Comparison of ENCODE assay signal across 1 cellular context in the genomic region with DNA sequence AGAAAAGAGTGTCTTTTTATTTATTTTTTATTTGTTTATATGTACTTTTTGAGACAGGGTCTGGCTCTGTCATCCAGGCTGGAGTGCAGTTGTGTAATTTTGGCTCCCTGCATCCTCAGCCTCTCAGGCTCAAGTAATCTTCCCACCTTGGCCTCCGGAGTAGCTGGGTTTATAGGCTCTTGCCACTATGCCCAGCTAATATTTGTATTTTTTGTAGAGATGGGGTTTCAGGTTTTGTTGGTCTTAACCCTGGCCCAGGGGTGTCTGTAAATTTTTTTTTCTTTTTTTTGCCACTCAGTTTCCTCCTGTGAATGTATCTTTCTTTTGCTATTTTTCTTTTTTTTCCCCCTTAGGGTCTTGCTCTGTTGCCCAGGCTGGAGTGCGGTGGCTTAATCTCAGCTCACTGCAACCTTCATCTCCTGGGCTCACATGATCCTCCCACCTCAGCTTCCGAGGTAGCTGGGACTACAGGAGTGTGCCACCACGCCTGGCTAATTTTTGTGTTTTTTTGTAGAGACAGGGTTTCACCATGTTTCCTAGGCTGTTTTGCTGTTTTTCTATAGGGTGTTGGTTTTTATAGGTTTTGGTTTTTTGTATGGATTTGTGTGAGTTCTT.
TF ChIP-seq lines count a peak whose summit lies in the region.

No MANE protein-coding gene starts in this region.

TF ChIP-seq in GM23338, 12 proteins besides CTCF, POLR2A, EP300 and RAD21 (continued from another document):
- TF ChIP-seq, protein P1, sequence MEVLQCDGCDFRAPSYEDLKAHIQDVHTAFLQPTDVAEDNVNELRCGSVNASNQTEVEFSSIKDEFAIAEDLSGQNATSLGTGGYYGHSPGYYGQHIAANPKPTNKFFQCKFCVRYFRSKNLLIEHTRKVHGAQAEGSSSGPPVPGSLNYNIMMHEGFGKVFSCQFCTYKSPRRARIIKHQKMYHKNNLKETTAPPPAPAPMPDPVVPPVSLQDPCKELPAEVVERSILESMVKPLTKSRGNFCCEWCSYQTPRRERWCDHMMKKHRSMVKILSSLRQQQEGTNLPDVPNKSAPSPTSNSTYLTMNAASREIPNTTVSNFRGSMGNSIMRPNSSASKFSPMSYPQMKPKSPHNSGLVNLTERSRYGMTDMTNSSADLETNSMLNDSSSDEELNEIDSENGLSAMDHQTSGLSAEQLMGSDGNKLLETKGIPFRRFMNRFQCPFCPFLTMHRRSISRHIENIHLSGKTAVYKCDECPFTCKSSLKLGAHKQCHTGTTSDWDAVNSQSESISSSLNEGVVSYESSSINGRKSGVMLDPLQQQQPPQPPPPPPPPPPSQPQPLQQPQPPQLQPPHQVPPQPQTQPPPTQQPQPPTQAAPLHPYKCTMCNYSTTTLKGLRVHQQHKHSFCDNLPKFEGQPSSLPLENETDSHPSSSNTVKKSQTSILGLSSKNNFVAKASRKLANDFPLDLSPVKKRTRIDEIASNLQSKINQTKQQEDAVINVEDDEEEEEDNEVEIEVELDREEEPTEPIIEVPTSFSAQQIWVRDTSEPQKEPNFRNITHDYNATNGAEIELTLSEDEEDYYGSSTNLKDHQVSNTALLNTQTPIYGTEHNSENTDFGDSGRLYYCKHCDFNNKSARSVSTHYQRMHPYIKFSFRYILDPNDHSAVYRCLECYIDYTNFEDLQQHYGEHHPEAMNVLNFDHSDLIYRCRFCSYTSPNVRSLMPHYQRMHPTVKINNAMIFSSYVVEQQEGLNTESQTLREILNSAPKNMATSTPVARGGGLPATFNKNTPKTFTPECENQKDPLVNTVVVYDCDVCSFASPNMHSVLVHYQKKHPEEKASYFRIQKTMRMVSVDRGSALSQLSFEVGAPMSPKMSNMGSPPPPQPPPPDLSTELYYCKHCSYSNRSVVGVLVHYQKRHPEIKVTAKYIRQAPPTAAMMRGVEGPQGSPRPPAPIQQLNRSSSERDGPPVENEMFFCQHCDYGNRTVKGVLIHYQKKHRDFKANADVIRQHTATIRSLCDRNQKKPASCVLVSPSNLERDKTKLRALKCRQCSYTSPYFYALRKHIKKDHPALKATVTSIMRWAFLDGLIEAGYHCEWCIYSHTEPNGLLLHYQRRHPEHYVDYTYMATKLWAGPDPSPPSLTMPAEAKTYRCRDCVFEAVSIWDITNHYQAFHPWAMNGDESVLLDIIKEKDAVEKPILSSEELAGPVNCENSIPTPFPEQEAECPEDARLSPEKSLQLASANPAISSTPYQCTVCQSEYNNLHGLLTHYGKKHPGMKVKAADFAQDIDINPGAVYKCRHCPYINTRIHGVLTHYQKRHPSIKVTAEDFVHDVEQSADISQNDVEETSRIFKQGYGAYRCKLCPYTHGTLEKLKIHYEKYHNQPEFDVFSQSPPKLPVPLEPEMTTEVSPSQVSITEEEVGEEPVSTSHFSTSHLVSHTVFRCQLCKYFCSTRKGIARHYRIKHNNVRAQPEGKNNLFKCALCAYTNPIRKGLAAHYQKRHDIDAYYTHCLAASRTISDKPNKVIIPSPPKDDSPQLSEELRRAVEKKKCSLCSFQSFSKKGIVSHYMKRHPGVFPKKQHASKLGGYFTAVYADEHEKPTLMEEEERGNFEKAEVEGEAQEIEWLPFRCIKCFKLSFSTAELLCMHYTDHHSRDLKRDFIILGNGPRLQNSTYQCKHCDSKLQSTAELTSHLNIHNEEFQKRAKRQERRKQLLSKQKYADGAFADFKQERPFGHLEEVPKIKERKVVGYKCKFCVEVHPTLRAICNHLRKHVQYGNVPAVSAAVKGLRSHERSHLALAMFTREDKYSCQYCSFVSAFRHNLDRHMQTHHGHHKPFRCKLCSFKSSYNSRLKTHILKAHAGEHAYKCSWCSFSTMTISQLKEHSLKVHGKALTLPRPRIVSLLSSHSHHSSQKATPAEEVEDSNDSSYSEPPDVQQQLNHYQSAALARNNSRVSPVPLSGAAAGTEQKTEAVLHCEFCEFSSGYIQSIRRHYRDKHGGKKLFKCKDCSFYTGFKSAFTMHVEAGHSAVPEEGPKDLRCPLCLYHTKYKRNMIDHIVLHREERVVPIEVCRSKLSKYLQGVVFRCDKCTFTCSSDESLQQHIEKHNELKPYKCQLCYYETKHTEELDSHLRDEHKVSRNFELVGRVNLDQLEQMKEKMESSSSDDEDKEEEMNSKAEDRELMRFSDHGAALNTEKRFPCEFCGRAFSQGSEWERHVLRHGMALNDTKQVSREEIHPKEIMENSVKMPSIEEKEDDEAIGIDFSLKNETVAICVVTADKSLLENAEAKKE (CRISPR knock-in tag; IDR thresholded peaks at IDR 0.05), result no peak
